In genomic region chr1:53390736-53391135, GRCh38 we compare ENCODE assay signal across 13 cellular contexts.
DNase-seq lines count a peak whose midpoint lies in the region; TF ChIP-seq lines count a peak whose summit lies in the region.
"Had no signal": no experiment of that assay in that cellular context is flagged by ENCODE, and none has a peak within 500 bp of the region (broad histone marks: within the 10 kb centered on the region; RNA-seq: fewer than 3 reads in every experiment).

No MANE protein-coding gene starts in this region.

- peaks cover 0 to 11% (median 3%) of the 10 kb centered on the region in 7 donors for H3K9me3 Mint-ChIP-seq in CD14-positive monocyte
- peaks cover 4% of the 10 kb centered on the region for H3K9me3 Mint-ChIP-seq in chondrocyte (ENCODE audit: low read depth)
- peaks cover 10% of the 10 kb centered on the region for H3K9me3 Mint-ChIP-seq in neural progenitor cell
- H3K9me3 Mint-ChIP-seq in mesothelial cell of epicardium: peaks cover 10% of the 10 kb centered on the region

- H3K79me2 ChIP-seq in ACC112 (ENCODE audit: control insufficient read depth, insufficient read depth, low read length, unreplicated experiment): no peaks in the 10 kb centered on the region
- H3K79me2 ChIP-seq in neural progenitor cell (ENCODE audit: low read depth): no peaks in the 10 kb centered on the region

- TF ChIP-seq CTCF in CD14-positive monocyte (IDR thresholded peaks at IDR 0.05) (no peak), chondrocyte (IDR thresholded peaks at IDR 0.05) (no peak), neural progenitor cell (IDR thresholded peaks at IDR 0.05) (no peak), mesothelial cell of epicardium (IDR thresholded peaks at IDR 0.05; ENCODE audit: unreplicated experiment) (no peak)

- H3K36me3 ChIP-seq in ACC112 (ENCODE audit: insufficient read depth, low read length) (no peaks in the 10 kb centered on the region), neural progenitor cell (no peaks in the 10 kb centered on the region)
- H3K36me3 ChIP-seq: Peyer's patch had no signal

- H3K36me3 Mint-ChIP-seq in CD14-positive monocyte (peaks cover 0 to 2% of the 10 kb centered on the region in 2 donors), chondrocyte (ENCODE audit: low read depth) (no peaks in the 10 kb centered on the region), neural progenitor cell (no peaks in the 10 kb centered on the region), mesothelial cell of epicardium (no peaks in the 10 kb centered on the region)

- H3K9ac ChIP-seq in neural progenitor cell: no peak overlapping the region

- no peak overlapping the region for H3K4me3 Mint-ChIP-seq in CD14-positive monocyte
- H3K4me3 Mint-ChIP-seq in chondrocyte (ENCODE audit: unreplicated experiment): no peak overlapping the region
- no peak overlapping the region for H3K4me3 Mint-ChIP-seq in neural progenitor cell
- no peak overlapping the region for H3K4me3 Mint-ChIP-seq in mesothelial cell of epicardium
- H3K4me3 Mint-ChIP-seq: CD4-positive, alpha-beta T cell had no signal

- H3K27ac Mint-ChIP-seq in CD14-positive monocyte: peak overlapping the region in 4 of 7 donors; percentile 44 to 72 (median 50)
- H3K27ac Mint-ChIP-seq in chondrocyte (ENCODE audit: unreplicated experiment): no peak overlapping the region
- H3K27ac Mint-ChIP-seq in neural progenitor cell: peak overlapping the region; percentile 28
- H3K27ac Mint-ChIP-seq in mesothelial cell of epicardium: no peak overlapping the region
- H3K27ac Mint-ChIP-seq: CD4-positive, alpha-beta T cell had no signal

- peaks cover 8% of the 10 kb centered on the region for H3K4me1 ChIP-seq in ACC112 (ENCODE audit: control insufficient read depth, insufficient read depth, low read length, unreplicated experiment)
- H3K4me1 ChIP-seq in neural progenitor cell: no peaks in the 10 kb centered on the region
- H3K4me1 ChIP-seq: A549, Peyer's patch had no signal

- H3K27me3 Mint-ChIP-seq in CD14-positive monocyte (ENCODE audit: low read depth in 3 of 3): peaks cover 1 to 7% (median 6%) of the 10 kb centered on the region in 3 donors
- H3K27me3 Mint-ChIP-seq in chondrocyte (ENCODE audit: low read depth): peaks cover 1% of the 10 kb centered on the region
- peaks cover 10% of the 10 kb centered on the region for H3K27me3 Mint-ChIP-seq in neural progenitor cell (ENCODE audit: insufficient read depth, low read depth)
- H3K27me3 Mint-ChIP-seq in mesothelial cell of epicardium (ENCODE audit: low read depth): no peaks in the 10 kb centered on the region
- H3K27me3 Mint-ChIP-seq: CD4-positive, alpha-beta T cell had no signal

- H3K27me3 ChIP-seq in ACC112 (ENCODE audit: insufficient read depth, low read length) (peaks cover 9% of the 10 kb centered on the region; the same call in 1 of the 2 replicates), neural progenitor cell (no peaks in the 10 kb centered on the region)
- H3K27me3 ChIP-seq: Peyer's patch had no signal

- peak overlapping the region; percentile 5 for H2AFZ ChIP-seq in ACC112 (ENCODE audit: low read length, unreplicated experiment)
- H2AFZ ChIP-seq in neural progenitor cell (replicated peaks): no peak overlapping the region

- intact Hi-C loops in CD14-positive monocyte (cut with micrococcal nuclease): no loop called here

- H4K20me1 ChIP-seq in neural progenitor cell (ENCODE audit: low read depth): no peaks in the 10 kb centered on the region

- H3K4me1 Mint-ChIP-seq in CD14-positive monocyte: peaks cover 20% of the 10 kb centered on the region
- peaks cover 10% of the 10 kb centered on the region for H3K4me1 Mint-ChIP-seq in chondrocyte (ENCODE audit: low read depth)
- H3K4me1 Mint-ChIP-seq in neural progenitor cell: peaks cover 16% of the 10 kb centered on the region
- H3K4me1 Mint-ChIP-seq in mesothelial cell of epicardium: peaks cover 10% of the 10 kb centered on the region

- H3F3A ChIP-seq in neural progenitor cell (ENCODE audit: low read depth): no peaks in the 10 kb centered on the region

- H3K27ac ChIP-seq in ACC112 (ENCODE audit: low read depth, low read length): no peak overlapping the region
- no peak overlapping the region for H3K27ac ChIP-seq in neural progenitor cell
- H3K27ac ChIP-seq: A549, HL-60, Peyer's patch had no signal

- no peaks in the 10 kb centered on the region for H3K9me3 ChIP-seq in neural progenitor cell (ENCODE audit: low read depth)
- H3K9me3 ChIP-seq: Peyer's patch had no signal

- H3K4me3 ChIP-seq in ACC112 (ENCODE audit: low read depth, low read length): no peak overlapping the region
- no peak overlapping the region for H3K4me3 ChIP-seq in neural progenitor cell
- H3K4me3 ChIP-seq: A549, Peyer's patch had no signal

- peak; percentile 9 for DNase-seq in CD14-positive monocyte (ENCODE audit: low spot score)
- DNase-seq in chondrocyte (ENCODE audit: low spot score): peak; percentile 68
- DNase-seq in neural progenitor cell (ENCODE audit: low spot score): no peak
- no peak for DNase-seq in T1000 (lab: John Stamatoyannopoulos, UW)
- DNase-seq in cerebellar nuclear complex (lab: John Stamatoyannopoulos, UW): no peak
- DNase-seq in mesothelial cell of epicardium (ENCODE audit: low spot score in 2 of 2, unreplicated experiment in 2 of 2): no peak
- DNase-seq: CD4-positive, alpha-beta T cell; NCI-H1930; NCI-H510A had no signal

- no peak overlapping the region for H3K4me2 ChIP-seq in neural progenitor cell
- H3K4me2 ChIP-seq: A549 had no signal

Comparison
In these comparisons a context has a peak if more than half of its experiments do, and no peak if none do; other contexts are left out.
1. DNase-seq: peak in CD14-positive monocyte (single experiment) and chondrocyte (single experiment); none in neural progenitor cell (single experiment), T1000 (single experiment), cerebellar nuclear complex (0 of 2) and mesothelial cell of epicardium (0 of 2).
2. H3K27ac Mint-ChIP-seq: peak in CD14-positive monocyte (4 of 7) and neural progenitor cell (single experiment); none in chondrocyte (single experiment) and mesothelial cell of epicardium (single experiment).